In genomic region chr19:12995596-12996541, GRCh38 we compare ENCODE assay signal across 1 cellular context.
A peak's percentile ranks its signal among the peaks of the same experiment; 100 is the strongest.
TF ChIP-seq lines count a peak whose summit lies in the region.

No MANE protein-coding gene starts in this region.

TF ChIP-seq in HepG2, 621 proteins besides CTCF, POLR2A, EP300 and RAD21 (continued from another document and continues in another):
- no peak for TF ChIP-seq NFAT5 (CRISPR knock-in tag; IDR thresholded peaks at IDR 0.05)
- no peak for TF ChIP-seq USF2 (IDR thresholded peaks at IDR 0.05; ENCODE audit: low read depth, low read length)
- no peak for TF ChIP-seq USF2 (CRISPR knock-in tag; IDR thresholded peaks at IDR 0.05; ENCODE audit: borderline replicate concordance)
- no peak for TF ChIP-seq ZBTB8A (CRISPR knock-in tag; IDR thresholded peaks at IDR 0.05; ENCODE audit: borderline replicate concordance, low read depth)
- no peak for TF ChIP-seq DNMT1 (CRISPR knock-in tag; IDR thresholded peaks at IDR 0.05)
- no peak for TF ChIP-seq MEIS2 (CRISPR knock-in tag; IDR thresholded peaks at IDR 0.05)
- peak; percentile 72 for TF ChIP-seq MAX (IDR thresholded peaks at IDR 0.05)
- no peak for TF ChIP-seq ASH2L (IDR thresholded peaks at IDR 0.05; ENCODE audit: insufficient read length, low read depth, low read length)
- no peak for TF ChIP-seq KMT2A (CRISPR knock-in tag; IDR thresholded peaks at IDR 0.05)
- TF ChIP-seq MIXL1 (CRISPR knock-in tag; IDR thresholded peaks at IDR 0.05) = no peak
- 0 out of 2 replicates have a peak, but pooled peaks have one; percentile 0 for TF ChIP-seq ZBTB46 (CRISPR knock-in tag; IDR thresholded peaks at IDR 0.05; ENCODE audit: borderline replicate concordance)
- no peak for TF ChIP-seq KDM3A (CRISPR knock-in tag; IDR thresholded peaks at IDR 0.05; ENCODE audit: low read depth)
- no peak for TF ChIP-seq ZBTB21 (CRISPR knock-in tag; IDR thresholded peaks at IDR 0.05)
- no peak for TF ChIP-seq ZKSCAN1 (IDR thresholded peaks at IDR 0.05; ENCODE audit: low read length)
- no peak for TF ChIP-seq RFX5 (IDR thresholded peaks at IDR 0.05; ENCODE audit: low read depth, low read length)
- TF ChIP-seq ZMYM3 (CRISPR knock-in tag; IDR thresholded peaks at IDR 0.05) = no peak
- no peak for TF ChIP-seq SNAPC5 (CRISPR knock-in tag; IDR thresholded peaks at IDR 0.05; ENCODE audit: borderline replicate concordance)
- TF ChIP-seq BORCS8-MEF2B (CRISPR knock-in tag; IDR thresholded peaks at IDR 0.05) = no peak
- TF ChIP-seq TBX2 (CRISPR knock-in tag; IDR thresholded peaks at IDR 0.05; ENCODE audit: borderline replicate concordance) = no peak
- TF ChIP-seq GPBP1L1 (CRISPR knock-in tag; IDR thresholded peaks at IDR 0.05) = no peak
- TF ChIP-seq ZNF318 (CRISPR knock-in tag; IDR thresholded peaks at IDR 0.05) = no peak
- no peak for TF ChIP-seq NR2C2 (CRISPR knock-in tag; IDR thresholded peaks at IDR 0.05; ENCODE audit: borderline replicate concordance)
- no peak for TF ChIP-seq NBN (conservative IDR thresholded peaks at IDR 0.05)
- no peak for TF ChIP-seq FOXA1 (IDR thresholded peaks at IDR 0.05)
- TF ChIP-seq FOXA1 (CRISPR knock-in tag; IDR thresholded peaks at IDR 0.05) = no peak
- TF ChIP-seq KLF13 (CRISPR knock-in tag; IDR thresholded peaks at IDR 0.05) = no peak
- TF ChIP-seq ZNF660 (CRISPR knock-in tag; IDR thresholded peaks at IDR 0.05; ENCODE audit: borderline replicate concordance, low read depth) = no peak
- peak; percentile 23; the same call in 1 of the 2 replicates for TF ChIP-seq HIC2 (CRISPR knock-in tag; IDR thresholded peaks at IDR 0.05; ENCODE audit: low read depth)
- 0 out of 2 replicates have a peak, but pooled peaks have one; percentile 52 for TF ChIP-seq ZNF790 (CRISPR knock-in tag; IDR thresholded peaks at IDR 0.05; ENCODE audit: borderline replicate concordance)
- TF ChIP-seq RNF2 (conservative IDR thresholded peaks at IDR 0.05; ENCODE audit: low read depth) = no peak
- no peak for TF ChIP-seq SMAD1 (CRISPR knock-in tag; IDR thresholded peaks at IDR 0.05; ENCODE audit: borderline replicate concordance, low read depth)
- TF ChIP-seq PAX8 (CRISPR knock-in tag; IDR thresholded peaks at IDR 0.05; ENCODE audit: borderline replicate concordance) = no peak
- TF ChIP-seq MYNN (CRISPR knock-in tag; IDR thresholded peaks at IDR 0.05; ENCODE audit: low read depth) = 0 out of 2 replicates have a peak, but pooled peaks have one; percentile 1
- no peak; the same call in 1 of the 2 replicates for TF ChIP-seq SAFB2 (CRISPR knock-in tag; IDR thresholded peaks at IDR 0.05; ENCODE audit: borderline replicate concordance, low read depth)
- no peak for TF ChIP-seq CERS6 (CRISPR knock-in tag; IDR thresholded peaks at IDR 0.05)
- no peak for TF ChIP-seq FOXP1 (IDR thresholded peaks at IDR 0.05)
- TF ChIP-seq FOXP1 (CRISPR knock-in tag; IDR thresholded peaks at IDR 0.05) = no peak
